7 cellular contexts compared by ENCODE assay signal in the genomic region with DNA sequence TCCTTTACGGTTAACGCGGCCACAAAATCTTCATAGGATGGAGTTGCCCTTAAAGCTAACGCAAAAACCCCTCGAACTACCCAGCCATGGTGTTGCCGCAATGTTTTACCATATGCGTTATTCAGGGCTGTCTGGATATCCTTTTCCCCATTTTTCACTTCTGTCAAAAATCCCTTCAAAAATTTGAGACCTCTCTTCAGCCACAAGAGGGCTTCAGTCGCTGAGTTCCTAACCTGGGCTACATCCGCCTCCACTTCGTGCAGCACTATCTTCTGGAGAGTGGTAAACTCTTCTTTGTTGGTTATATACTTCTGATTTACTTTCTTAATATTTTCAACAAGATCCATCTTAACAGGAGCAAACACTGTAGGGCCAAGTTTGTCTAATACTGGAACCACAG. TPM values are rescaled to one million over a fixed set of nuclear protein-coding genes. Genes with fewer than 3 reads are reported as not detected.
DNase-seq lines count a peak whose midpoint lies in the region; ATAC-seq and TF ChIP-seq lines count a peak whose summit lies in the region.
"Not testable (repeated sequence)": the region's sequence is repeated elsewhere in the genome, so short reads cannot be mapped to it uniquely, and the experiment has no call there.

No MANE protein-coding gene starts in this region.

- TF ChIP-seq POLR2A in heart left ventricle (IDR thresholded peaks at IDR 0.05), result not testable (repeated sequence)

- not testable (repeated sequence) for H3K4me3 ChIP-seq in HFF-Myc (replicated peaks; ENCODE audit: low read depth, low read length); OCI-LY3 (ENCODE audit: low read length); heart left ventricle

- H3K36me3 Mint-ChIP-seq in chondrocyte (ENCODE audit: low read depth), result peaks cover 20% of the 10 kb centered on the region
- peaks cover 15 to 44% (median 35%) of the 10 kb centered on the region in 3 donors for H3K36me3 Mint-ChIP-seq in naive thymus-derived CD8-positive, alpha-beta T cell

- whole genome bisulfite sequencing in heart left ventricle, 4 donors, result 75 to 86% (median 84%) methylated on average over 10 of the region's 10 CpGs

- H3K4me2 ChIP-seq in OCI-LY3 (ENCODE audit: low read length), result not testable (repeated sequence)

- DNase-seq in DMS53 (lab: John Stamatoyannopoulos, UW) (peak; percentile 25), UCSD-AML1 (lab: John Stamatoyannopoulos, UW; ENCODE audit: unreplicated experiment) (peak; percentile 16)
- DNase-seq in HFF-Myc (ENCODE audit: extremely low read depth, low read depth); chondrocyte (ENCODE audit: low spot score); heart left ventricle; naive thymus-derived CD8-positive, alpha-beta T cell: not testable (repeated sequence)

- POLR2A ChIA-PET in naive thymus-derived CD8-positive, alpha-beta T cell (lab: Charles Lee), result not testable (repeated sequence)

- H3K27me3 Mint-ChIP-seq in chondrocyte (ENCODE audit: low read depth); naive thymus-derived CD8-positive, alpha-beta T cell: not testable (repeated sequence)

- not testable (repeated sequence) for H2AFZ ChIP-seq in OCI-LY3 (ENCODE audit: low read depth, low read length)

- not testable (repeated sequence) for H3K79me2 ChIP-seq in OCI-LY3 (ENCODE audit: low read length)

- TF ChIP-seq CTCF in HFF-Myc (IDR thresholded peaks at IDR 0.05; ENCODE audit: low read depth, low read length, missing control alignments) (peak; percentile 18), OCI-LY3 (IDR thresholded peaks at IDR 0.05; ENCODE audit: low read depth, low read length) (peak; percentile 19), chondrocyte (IDR thresholded peaks at IDR 0.05) (peak; percentile 66), heart left ventricle (IDR thresholded peaks at IDR 0.05) (peak in 7 of 12 donors; percentile 11 to 45 (median 36))

- intact Hi-C loops in heart left ventricle (cut with DNase I), result loop anchor here in 7 of 10 donors (5.0 to 10.0 kb wide), 8 partner anchors 44 to 552 kb away; partner anchors contain the start of genes ANO6 (in 3 of the 7) and ARID2 (in 1 of the 7)

- not testable (repeated sequence) for H3K9me3 ChIP-seq in OCI-LY3 (ENCODE audit: insufficient read depth, low read length)
- H3K9me3 ChIP-seq in heart left ventricle, result peaks cover 0 to 26% (median 9%) of the 10 kb centered on the region in 12 donors

- ATAC-seq in heart left ventricle, result not testable (repeated sequence)
- ATAC-seq in naive thymus-derived CD8-positive, alpha-beta T cell, result peak; percentile 53

- not testable (repeated sequence) for H3K4me1 ChIP-seq in OCI-LY3 (ENCODE audit: low read length); heart left ventricle

- not testable (repeated sequence) for H4K20me1 ChIP-seq in OCI-LY3 (ENCODE audit: insufficient read depth, low read length)

- not testable (repeated sequence) for H3K9ac ChIP-seq in OCI-LY3 (ENCODE audit: low read length)

- H3K4me3 Mint-ChIP-seq in chondrocyte (ENCODE audit: unreplicated experiment); naive thymus-derived CD8-positive, alpha-beta T cell: not testable (repeated sequence)

- peaks cover 28% of the 10 kb centered on the region for H3K9me3 Mint-ChIP-seq in chondrocyte (ENCODE audit: low read depth)
- peaks cover 9 to 26% (median 18%) of the 10 kb centered on the region in 9 donors for H3K9me3 Mint-ChIP-seq in naive thymus-derived CD8-positive, alpha-beta T cell

- H3K27me3 ChIP-seq in OCI-LY3 (ENCODE audit: low read depth, low read length); heart left ventricle: not testable (repeated sequence)

- H3K27ac ChIP-seq in OCI-LY3 (ENCODE audit: low read length); heart left ventricle: not testable (repeated sequence)

- not testable (repeated sequence) for H3K36me3 ChIP-seq in OCI-LY3 (replicated peaks; ENCODE audit: low read depth, low read length); heart left ventricle

- not testable (repeated sequence) for H3K27ac Mint-ChIP-seq in chondrocyte (ENCODE audit: unreplicated experiment); naive thymus-derived CD8-positive, alpha-beta T cell

- H3K4me1 Mint-ChIP-seq in chondrocyte (ENCODE audit: low read depth); naive thymus-derived CD8-positive, alpha-beta T cell: not testable (repeated sequence)

RNA-seq across cellular contexts. Expression of gene ANO6, which starts 42.6 kb away (rescaled TPM):
- total RNA-seq in chondrocyte (64.2 to 79.4 TPM (median 75.8 TPM) in 3 replicates), heart left ventricle (10 to 100 TPM; 29.1 to 57.2 (median 46.7) TPM)
- 10 to 100 TPM in 1 of 2 donors, 1 to 10 TPM in 1; 9.0 to 21.9 TPM for polyA plus RNA-seq in heart left ventricle
- total RNA-seq in naive thymus-derived CD8-positive, alpha-beta T cell, result 10 to 100 TPM; 17.1 to 17.5 TPM
- 10 to 100 TPM; 13.4 to 18.6 (median 18.0) TPM for polyA plus RNA-seq in naive thymus-derived CD8-positive, alpha-beta T cell
